In genomic region chr1:112849967-112850641, GRCh38 we compare ENCODE assay signal across 8 cellular contexts.
DNase-seq lines count a peak whose midpoint lies in the region; ATAC-seq, FAIRE-seq and TF ChIP-seq lines count a peak whose summit lies in the region.

No MANE protein-coding gene starts in this region.

- ATAC-seq in GM18505 (IDR thresholded peaks at IDR 0.05; ENCODE audit: unreplicated experiment), result no peak

- H3K27ac ChIP-seq in HUES64 (ENCODE audit: low read depth, low read length) (no peak overlapping the region), ascending aorta (no peak overlapping the region), keratinocyte (ENCODE audit: control insufficient read depth, insufficient read depth, low read length) (no peak overlapping the region), stomach smooth muscle (ENCODE audit: low read length) (no peak overlapping the region)

- no peak for TF ChIP-seq POLR2A in GM18505 (IDR thresholded peaks at IDR 0.05; ENCODE audit: borderline replicate concordance, extremely low read depth, insufficient read depth, insufficient read length)

- peak overlapping the region; percentile 78 for H3K4me2 ChIP-seq in keratinocyte (ENCODE audit: control insufficient read depth, extremely low read depth, insufficient read depth, low read depth, low read length)

- DNase-seq in ascending aorta (ENCODE audit: low spot score in 2 of 2) (no peak), keratinocyte (ENCODE audit: low read depth, low spot score) (no peak), pons (ENCODE audit: low spot score) (no peak), medulla oblongata (ENCODE audit: extremely low spot score) (no peak)
- DNase-seq in stimulated activated CD4-positive, alpha-beta T cell treated with anti-CD3 and anti-CD28 coated beads, Interleukin-1b, Interleukin-23, amount 100 ng/mL, for 48 hours, result no peak

- intact Hi-C loops in ascending aorta (cut with DNase I), result no loop called here

- no peaks in the 10 kb centered on the region for H3K36me3 ChIP-seq in HUES64 (ENCODE audit: insufficient read depth, low read length)
- no peaks in the 10 kb centered on the region for H3K36me3 ChIP-seq in ascending aorta
- no peaks in the 10 kb centered on the region for H3K36me3 ChIP-seq in keratinocyte (ENCODE audit: control insufficient read depth in 2 of 2, extremely low read depth in 1 of 2, insufficient read depth in 2 of 2, low read length in 2 of 2)
- no peaks in the 10 kb centered on the region for H3K36me3 ChIP-seq in stomach smooth muscle (ENCODE audit: control insufficient read depth in 2 of 2, insufficient read depth in 2 of 2, low read length in 2 of 2)

- no peak for FAIRE-seq in keratinocyte (lab: Jason Lieb, UNC)

- H3K9me3 ChIP-seq in HUES64 (ENCODE audit: insufficient read depth, low read depth, low read length) (no peaks in the 10 kb centered on the region), ascending aorta (no peaks in the 10 kb centered on the region), keratinocyte (ENCODE audit: control insufficient read depth, low read depth, low read length) (no peaks in the 10 kb centered on the region), stomach smooth muscle (ENCODE audit: control insufficient read depth in 2 of 2, low read length in 2 of 2) (no peaks in the 10 kb centered on the region)

- WGBS in HUES64, result 38% methylated on average over 41 of the region's 41 CpGs

- no peak for TF ChIP-seq CTCF in ascending aorta (IDR thresholded peaks at IDR 0.05)
- TF ChIP-seq CTCF in keratinocyte (optimal IDR thresholded peaks at IDR 0.05 in 1 of 3, IDR thresholded peaks at IDR 0.05 in 1 of 3, conservative IDR thresholded peaks at IDR 0.05 in 1 of 3; ENCODE audit: extremely low read depth in 1 of 3, insufficient read depth in 2 of 3, low read length in 3 of 3), result no peak

- dilution Hi-C loops in keratinocyte (cut with MboI; ENCODE audit: extremely low pct_ligation_motif_present, low sequenced_read_pairs), result no loop called here

- H4K20me1 ChIP-seq in keratinocyte (ENCODE audit: control insufficient read depth, extremely low read depth, insufficient read depth, low read length), result no peaks in the 10 kb centered on the region

- H3K27me3 ChIP-seq in HUES64 (ENCODE audit: insufficient read depth, low read length), result peaks cover 7% of the 10 kb centered on the region; the same call in 1 of the 2 replicates
- no peaks in the 10 kb centered on the region for H3K27me3 ChIP-seq in ascending aorta
- no peaks in the 10 kb centered on the region for H3K27me3 ChIP-seq in keratinocyte (ENCODE audit: control insufficient read depth, extremely low read depth, insufficient read depth, low read length)
- H3K27me3 ChIP-seq in stomach smooth muscle (ENCODE audit: control insufficient read depth in 1 of 2, insufficient read depth in 2 of 2, low read length in 2 of 2), result peaks cover 14 to 19% of the 10 kb centered on the region in 2 donors

- H2AFZ ChIP-seq in keratinocyte (ENCODE audit: control insufficient read depth, low read length), result peak overlapping the region; percentile 89

- H3K79me2 ChIP-seq in keratinocyte (ENCODE audit: control insufficient read depth, insufficient read depth, low read length), result no peaks in the 10 kb centered on the region

- H3K4me1 ChIP-seq in HUES64 (ENCODE audit: insufficient read depth, low read length) (peaks cover 16% of the 10 kb centered on the region), ascending aorta (no peaks in the 10 kb centered on the region), keratinocyte (ENCODE audit: control insufficient read depth, extremely low read depth, insufficient read depth, low read length) (peaks cover 22% of the 10 kb centered on the region), stomach smooth muscle (ENCODE audit: control insufficient read depth, insufficient read depth, low read length) (peaks cover 12% of the 10 kb centered on the region)

- H3K9ac ChIP-seq in HUES64 (ENCODE audit: low read depth, low read length) (peak overlapping the region; percentile 61), keratinocyte (ENCODE audit: control insufficient read depth, extremely low read depth, insufficient read depth, low read length) (peak overlapping the region; percentile 67), stomach smooth muscle (ENCODE audit: low read length in 2 of 2) (no peak overlapping the region)

- peak overlapping the region; percentile 43 for H3K4me3 ChIP-seq in HUES64 (ENCODE audit: low read length)
- H3K4me3 ChIP-seq in ascending aorta, result peak overlapping the region; percentile 47 to 55
- H3K4me3 ChIP-seq in keratinocyte (ENCODE audit: control insufficient read depth in 2 of 3, extremely low read depth in 1 of 3, insufficient read depth in 2 of 3, low read depth in 1 of 3, low read length in 3 of 3), result peak overlapping the region; percentile 42 to 71 (median 63)
- H3K4me3 ChIP-seq in stomach smooth muscle (ENCODE audit: low read length in 2 of 2), result peak overlapping the region; percentile 49 to 65

- H3K9me1 ChIP-seq in keratinocyte (ENCODE audit: control insufficient read depth, extremely low read depth, insufficient read depth, low read length), result no peaks in the 10 kb centered on the region

Comparison
In these comparisons a context has a peak if more than half of its experiments do, and no peak if none do; other contexts are left out.
1. H3K9ac ChIP-seq: peak in HUES64 (single experiment) and keratinocyte (single experiment); none in stomach smooth muscle (0 of 2).
2. Peak in every context shown above with its lines, with median percentiles within 50 percentile points of each other: H3K4me3 ChIP-seq.